In genomic region chr20:43525016-43525415, GRCh38 we compare ENCODE assay signal across 18 cellular contexts. TPM values are rescaled to one million over a fixed set of nuclear protein-coding genes. Genes with fewer than 3 reads are reported as not detected.
DNase-seq lines count a peak whose midpoint lies in the region; TF ChIP-seq lines count a peak whose summit lies in the region.
"Had no signal": no experiment of that assay in that cellular context is flagged by ENCODE, and none has a peak within 500 bp of the region (broad histone marks: within the 10 kb centered on the region; RNA-seq: fewer than 3 reads in every experiment).

No MANE protein-coding gene starts in this region.

- H3K4me3 ChIP-seq in MG63 (no peak overlapping the region), OCI-LY3 (ENCODE audit: low read length) (no peak overlapping the region), endodermal cell (ENCODE audit: low read length) (no peak overlapping the region)
- H3K4me3 ChIP-seq: GM23248 had no signal

- no peak overlapping the region for H3K4me3 Mint-ChIP-seq in endodermal cell
- H3K4me3 Mint-ChIP-seq: CD4-positive, alpha-beta memory T cell had no signal

- H3K9me3 Mint-ChIP-seq in endodermal cell, result peaks cover 1% of the 10 kb centered on the region

- H3K36me3 ChIP-seq in MG63 (0 out of 2 replicates have a peak, but pooled peaks cover 2% of the 10 kb centered on the region), OCI-LY3 (replicated peaks; ENCODE audit: low read depth, low read length) (peaks cover 4% of the 10 kb centered on the region), endodermal cell (ENCODE audit: control insufficient read depth, insufficient read depth, low read length) (peaks cover 7% of the 10 kb centered on the region)

- H3K27ac ChIP-seq in OCI-LY3 (ENCODE audit: low read length), result no peak overlapping the region
- H3K27ac ChIP-seq in endodermal cell (ENCODE audit: low read depth, low read length), result no peak overlapping the region
- H3K27ac ChIP-seq: GM23248 had no signal

- H3K9me3 ChIP-seq in MG63, result peaks cover 8% of the 10 kb centered on the region
- 0 out of 2 replicates have a peak, but pooled peaks cover 2% of the 10 kb centered on the region for H3K9me3 ChIP-seq in OCI-LY3 (ENCODE audit: insufficient read depth, low read length)
- peaks cover 5% of the 10 kb centered on the region for H3K9me3 ChIP-seq in endodermal cell (ENCODE audit: control insufficient read depth, low read length)

- H3K4me1 Mint-ChIP-seq in endodermal cell, result no peaks in the 10 kb centered on the region

- H3K9ac ChIP-seq in OCI-LY3 (ENCODE audit: low read length) (no peak overlapping the region), endodermal cell (ENCODE audit: extremely low read depth, low read length, poor library complexity, severe bottlenecking) (no peak overlapping the region)
- H3K9ac ChIP-seq: GM23248 had no signal

- H3K79me2 ChIP-seq in OCI-LY3 (ENCODE audit: low read length), result no peaks in the 10 kb centered on the region

- H3K4me1 ChIP-seq in OCI-LY3 (ENCODE audit: low read length), result peaks cover 1% of the 10 kb centered on the region; the same call in 1 of the 2 replicates
- H3K4me1 ChIP-seq in endodermal cell (ENCODE audit: control insufficient read depth, insufficient read depth, low read length), result no peaks in the 10 kb centered on the region

- no peak overlapping the region for H3K4me2 ChIP-seq in OCI-LY3 (ENCODE audit: low read length)

- no peak overlapping the region for H2AFZ ChIP-seq in OCI-LY3 (ENCODE audit: low read depth, low read length)
- H2AFZ ChIP-seq: GM23248 had no signal

- TF ChIP-seq CTCF in OCI-LY3 (IDR thresholded peaks at IDR 0.05; ENCODE audit: low read depth, low read length) (0 out of 2 replicates have a peak, but pooled peaks have one; percentile 16), endodermal cell (conservative IDR thresholded peaks at IDR 0.05) (no peak)

- no peaks in the 10 kb centered on the region for H3K27me3 Mint-ChIP-seq in endodermal cell (ENCODE audit: insufficient read depth)

- H4K20me1 ChIP-seq in OCI-LY3 (ENCODE audit: insufficient read depth, low read length), result no peaks in the 10 kb centered on the region

- intact Hi-C loops in cardiac septum (cut with DNase I), result no loop called here

- H3K27me3 ChIP-seq in MG63 (no peaks in the 10 kb centered on the region), OCI-LY3 (ENCODE audit: low read depth, low read length) (peaks cover 1% of the 10 kb centered on the region; the same call in 1 of the 2 replicates), endodermal cell (ENCODE audit: control insufficient read depth, insufficient read depth, low read length, poor library complexity, severe bottlenecking) (no peaks in the 10 kb centered on the region)

- no peak overlapping the region for H3K27ac Mint-ChIP-seq in endodermal cell
- H3K27ac Mint-ChIP-seq: CD4-positive, alpha-beta memory T cell had no signal

- WGBS in endodermal cell (ENCODE audit: insufficient coverage in 1 of 2, insufficient read length in 1 of 2), 2 experiments, result 95 to 100% methylated on average over 3 to 5 of the region's 5 CpGs

- DNase-seq in MG63, result peak; percentile 63
- DNase-seq in fibroblast of gingiva (ENCODE audit: low read depth), result peak; percentile 30
- peak; percentile 46 for DNase-seq in superior temporal gyrus (ENCODE audit: extremely low spot score)
- no peak for DNase-seq in cardiac septum (ENCODE audit: low spot score)
- DNase-seq in endodermal cell, result no peak
- DNase-seq in DMS114 treated with DMSO at 0.1 percent for 48 hours (lab: John Stamatoyannopoulos, UW; ENCODE audit: unreplicated experiment), result no peak
- DNase-seq: C1 segment of cervical spinal cord; Calu3; CD4-positive, alpha-beta memory T cell; COR-L47; DMS153; DND-41; GM23248; H7; HCEC 1CT had no signal

- peaks cover 25% of the 10 kb centered on the region for H3K36me3 Mint-ChIP-seq in endodermal cell (ENCODE audit: low read depth)

RNA-seq across cellular contexts. Expression of gene L3MBTL1, which starts 17.5 kb away (rescaled TPM):
- total RNA-seq in MG63 (2014; rRNA removed; shearing (Covaris generic); ENCODE audit: low replicate concordance), result 0.53 and 0.81 TPM in 2 replicates
- total RNA-seq in cardiac septum (7.9 TPM), endodermal cell (10 to 100 TPM; 38.4 to 57.6 TPM)
- 14.3 TPM for polyA plus RNA-seq in endodermal cell (2013, experiment 1 of 2)
- polyA plus RNA-seq in endodermal cell (2013, experiment 2 of 2), result 12.5 TPM

RNA-seq across cellular contexts. Expression of gene SGK2, which starts 33.8 kb away (rescaled TPM):
- 0.72 TPM in 1 of 2 replicates, not detected in the other for total RNA-seq in MG63 (2014; rRNA removed; shearing (Covaris generic); ENCODE audit: low replicate concordance)
- 0.70 TPM for total RNA-seq in cardiac septum
- 1 to 10 TPM; 1.6 to 5.3 TPM for total RNA-seq in endodermal cell
- polyA plus RNA-seq in endodermal cell (2013, experiment 1 of 2), result 1.9 TPM
- 2.3 TPM for polyA plus RNA-seq in endodermal cell (2013, experiment 2 of 2)
- total RNA-seq: A172, GM23248, H1, H7 had no signal
- polyA plus RNA-seq: CD4-positive, alpha-beta memory T cell; GM23248 had no signal

Comparison
In these comparisons a context has a peak if more than half of its experiments do, and no peak if none do; other contexts are left out.
1. DNase-seq: peak in MG63 (single experiment), fibroblast of gingiva (single experiment) and superior temporal gyrus (single experiment); none in cardiac septum (single experiment), endodermal cell (single experiment) and DMS114 treated with DMSO at 0.1 percent for 48 hours (single experiment).